ENCODE assay signal across 9 cellular contexts in genomic region chr2:1745171-1746023, GRCh38. TPM values are rescaled to one million over a fixed set of nuclear protein-coding genes. Genes with fewer than 3 reads are reported as not detected.
DNase-seq lines count a peak whose midpoint lies in the region; ATAC-seq and TF ChIP-seq lines count a peak whose summit lies in the region.
"Had no signal": no experiment of that assay in that cellular context is flagged by ENCODE, and none has a peak within 500 bp of the region (broad histone marks: within the 10 kb centered on the region; RNA-seq: fewer than 3 reads in every experiment).

No MANE protein-coding gene starts in this region.

- DNase-seq in PC-3 (no peak), colonic mucosa (no peak), lower lobe of right lung (no peak), tibial artery (peak in 1 of 2 donors; percentile 63), iPS-NIHi7 (ENCODE audit: extremely low spot score) (no peak), DMS53 treated with DMSO at 0.1 percent for 48 hours (lab: John Stamatoyannopoulos, UW; ENCODE audit: unreplicated experiment) (no peak)
- DNase-seq: activated naive CD4-positive, alpha-beta T cell treated with anti-CD3 and anti-CD28 coated beads, Interleukin-2, amount 10 ng/mL, durations not matched to agents 7 days and 5 days; NCI-H1048 had no signal

- no peaks in the 10 kb centered on the region for H3K9me3 ChIP-seq in PC-3 (ENCODE audit: low read length)
- no peaks in the 10 kb centered on the region for H3K9me3 ChIP-seq in colonic mucosa
- H3K9me3 ChIP-seq in lower lobe of right lung: no peaks in the 10 kb centered on the region
- H3K9me3 ChIP-seq in tibial artery: no peaks in the 10 kb centered on the region

- TSS peak; percentile 53 for BruUV-seq in PC-3 (replicated peaks; lab: Mats Ljungman, UMichigan)

- H3K9ac ChIP-seq in PC-3 (ENCODE audit: low read length) (peak overlapping the region; percentile 99), colonic mucosa (ENCODE audit: low read depth in 2 of 2, low read length in 2 of 2) (no peak overlapping the region)

- H3K4me3 ChIP-seq in PC-3 (ENCODE audit: low read length) (peak overlapping the region; percentile 75), colonic mucosa (peak overlapping the region; percentile 43), lower lobe of right lung (peak overlapping the region; percentile 68), tibial artery (peak overlapping the region; percentile 72 to 95)

- TF ChIP-seq CTCF in PC-3 (conservative IDR thresholded peaks at IDR 0.05; ENCODE audit: low read depth, low read length) (no peak), colonic mucosa (IDR thresholded peaks at IDR 0.05) (no peak), lower lobe of right lung (IDR thresholded peaks at IDR 0.05) (no peak), tibial artery (IDR thresholded peaks at IDR 0.05) (no peak)

- H3K27ac ChIP-seq in PC-3 (ENCODE audit: low read length): peak overlapping the region; percentile 98
- no peak overlapping the region for H3K27ac ChIP-seq in colonic mucosa
- peak overlapping the region; percentile 78 for H3K27ac ChIP-seq in lower lobe of right lung
- peak overlapping the region; percentile 95 to 99 for H3K27ac ChIP-seq in tibial artery

- intact Hi-C loops in PC-3 (cut with micrococcal nuclease) (no loop called here), colonic mucosa (cut with DNase I) (loop anchor here (5.0 to 10.0 kb wide), 3 partner anchors 69 to 153 kb away; no protein-coding TSS in a partner anchor), lower lobe of right lung (cut with DNase I) (no loop called here), tibial artery (cut with DNase I; ENCODE audit: low total_unique reads) (loop anchor here (10.0 kb wide), 1 partner anchor 1071 kb away; the partner anchor contains the start of gene TMEM18)

- peak overlapping the region; percentile 71; the same call in 1 of the 2 replicates for H2AFZ ChIP-seq in PC-3 (ENCODE audit: low read length)

- H3K27me3 ChIP-seq in PC-3 (ENCODE audit: low read length): no peaks in the 10 kb centered on the region
- peaks cover 10% of the 10 kb centered on the region for H3K27me3 ChIP-seq in colonic mucosa
- H3K27me3 ChIP-seq in lower lobe of right lung (ENCODE audit: low read depth): peaks cover 22% of the 10 kb centered on the region
- peaks cover 0 to 7% of the 10 kb centered on the region in 2 donors for H3K27me3 ChIP-seq in tibial artery

- POLR2A ChIA-PET in PC-3 (lab: Charles Lee; ENCODE audit: unreplicated experiment): no interaction called here

- H4K20me1 ChIP-seq in PC-3 (ENCODE audit: low read length): no peaks in the 10 kb centered on the region; the same call in 1 of the 2 replicates

- H3K36me3 ChIP-seq in PC-3 (ENCODE audit: low read depth, low read length): peaks cover 8% of the 10 kb centered on the region; the same call in 1 of the 2 replicates
- no peaks in the 10 kb centered on the region for H3K36me3 ChIP-seq in colonic mucosa
- no peaks in the 10 kb centered on the region for H3K36me3 ChIP-seq in lower lobe of right lung
- H3K36me3 ChIP-seq in tibial artery: no peaks in the 10 kb centered on the region

- ATAC-seq in PC-3 (no peak), lower lobe of right lung (no peak), HG02763 (IDR thresholded peaks at IDR 0.05; ENCODE audit: unreplicated experiment) (no peak)

- H3K4me2 ChIP-seq in PC-3 (ENCODE audit: low read length): peak overlapping the region; percentile 100

- CTCF ChIA-PET in PC-3 (lab: Charles Lee): no interaction called here

- no peaks in the 10 kb centered on the region for H3F3A ChIP-seq in PC-3 (ENCODE audit: low read length, unreplicated experiment)

- peaks cover 52% of the 10 kb centered on the region for H3K79me2 ChIP-seq in PC-3 (ENCODE audit: low read length)

- H3K9me2 ChIP-seq in PC-3 (replicated peaks; ENCODE audit: low read length): no peaks in the 10 kb centered on the region

- peaks cover 30% of the 10 kb centered on the region for H3K4me1 ChIP-seq in PC-3 (ENCODE audit: insufficient read depth, low read length)
- H3K4me1 ChIP-seq in colonic mucosa: no peaks in the 10 kb centered on the region
- H3K4me1 ChIP-seq in lower lobe of right lung: peaks cover 23% of the 10 kb centered on the region
- H3K4me1 ChIP-seq in tibial artery: peaks cover 0 to 28% (median 12%) of the 10 kb centered on the region in 4 donors

RNA-seq across cellular contexts. Expression of gene PXDN, which starts 1.1 kb away (rescaled TPM):
- 125 and 155 TPM in 2 replicates for total RNA-seq in PC-3 (2014; rRNA removed)
- 10 to 100 TPM in 1 of 2 donors, 1 to 10 TPM in 1; 9.5 to 20.0 TPM for total RNA-seq in colonic mucosa
- total RNA-seq in lower lobe of right lung: 36.3 TPM

Comparison
In these comparisons a context has a peak if more than half of its experiments do, and no peak if none do; other contexts are left out.
1. intact Hi-C loops: an anchor here in colonic mucosa (5.0 to 10.0 kb wide) and tibial artery (10.0 kb wide); none called in PC-3 and lower lobe of right lung.